8 cellular contexts compared by ENCODE assay signal in genomic region chr1:220093361-220094015, GRCh38. TPM values are rescaled to one million over a fixed set of nuclear protein-coding genes. Genes with fewer than 3 reads are reported as not detected.
A peak's percentile ranks its signal among the peaks of the same experiment; 100 is the strongest.
DNase-seq lines count a peak whose midpoint lies in the region; ATAC-seq and TF ChIP-seq lines count a peak whose summit lies in the region.

No MANE protein-coding gene starts in this region.

- no peak for TF ChIP-seq CTCF in osteocyte (IDR thresholded peaks at IDR 0.05)

- DNase-seq in DMS53 treated with DMSO at 0.1 percent for 48 hours (lab: John Stamatoyannopoulos, UW; ENCODE audit: unreplicated experiment) (peak; percentile 89), NCI-H748 (lab: John Stamatoyannopoulos, UW; ENCODE audit: unreplicated experiment) (peak; percentile 47), substantia nigra (lab: John Stamatoyannopoulos, UW) (peak in 1 of 49 donors; percentile 3), AG08395 (ENCODE audit: low spot score) (no peak), osteocyte (ENCODE audit: extremely low spot score, unreplicated experiment) (no peak)
- no peak for DNase-seq in activated CD8-positive, alpha-beta memory T cell treated with anti-CD3 and anti-CD28 coated beads, Interleukin-2, amount 10 ng/mL, durations not matched to agents 7 days and 5 days

- H3K27ac ChIP-seq in substantia nigra (ENCODE audit: low read depth, low read length, poor library complexity, severe bottlenecking): peak overlapping the region; percentile 39

- H3K27me3 Mint-ChIP-seq in activated CD8-positive, alpha-beta memory T cell treated with anti-CD3 and anti-CD28 coated beads, Interleukin-2, amount 10 ng/mL, durations not matched to agents 7 days and 5 days: no peaks in the 10 kb centered on the region
- H3K27me3 Mint-ChIP-seq in osteocyte (ENCODE audit: unreplicated experiment): no peaks in the 10 kb centered on the region

- peaks cover 20% of the 10 kb centered on the region for H3K36me3 Mint-ChIP-seq in activated CD8-positive, alpha-beta memory T cell treated with anti-CD3 and anti-CD28 coated beads, Interleukin-2, amount 10 ng/mL, durations not matched to agents 7 days and 5 days
- peaks cover 14% of the 10 kb centered on the region for H3K36me3 Mint-ChIP-seq in osteocyte (ENCODE audit: unreplicated experiment)

- H3K4me3 Mint-ChIP-seq in activated CD8-positive, alpha-beta memory T cell treated with anti-CD3 and anti-CD28 coated beads, Interleukin-2, amount 10 ng/mL, durations not matched to agents 7 days and 5 days: no peak overlapping the region
- H3K4me3 Mint-ChIP-seq in osteocyte (ENCODE audit: unreplicated experiment): no peak overlapping the region

- H3K4me1 Mint-ChIP-seq in activated CD8-positive, alpha-beta memory T cell treated with anti-CD3 and anti-CD28 coated beads, Interleukin-2, amount 10 ng/mL, durations not matched to agents 7 days and 5 days: peaks cover 31% of the 10 kb centered on the region
- peaks cover 22% of the 10 kb centered on the region for H3K4me1 Mint-ChIP-seq in osteocyte (ENCODE audit: unreplicated experiment)

- CTCF ChIA-PET in activated CD8-positive, alpha-beta memory T cell treated with anti-CD3 and anti-CD28 coated beads, Interleukin-2, amount 10 ng/mL, durations not matched to agents 7 days and 5 days (lab: Charles Lee): no interaction called here

- ATAC-seq in GM21529 (IDR thresholded peaks at IDR 0.05; ENCODE audit: unreplicated experiment) (peak; percentile 1), esophagus mucosa (peak; percentile 1)
- ATAC-seq in activated CD8-positive, alpha-beta memory T cell treated with anti-CD3 and anti-CD28 coated beads, Interleukin-2, amount 10 ng/mL, durations not matched to agents 7 days and 5 days: no peak

- H3K9me3 Mint-ChIP-seq in activated CD8-positive, alpha-beta memory T cell treated with anti-CD3 and anti-CD28 coated beads, Interleukin-2, amount 10 ng/mL, durations not matched to agents 7 days and 5 days (ENCODE audit: low read depth): no peaks in the 10 kb centered on the region
- H3K9me3 Mint-ChIP-seq in osteocyte (ENCODE audit: unreplicated experiment): no peaks in the 10 kb centered on the region

- H3K27ac Mint-ChIP-seq in activated CD8-positive, alpha-beta memory T cell treated with anti-CD3 and anti-CD28 coated beads, Interleukin-2, amount 10 ng/mL, durations not matched to agents 7 days and 5 days: no peak overlapping the region
- no peak overlapping the region for H3K27ac Mint-ChIP-seq in osteocyte (ENCODE audit: unreplicated experiment)

RNA-seq across cellular contexts. Expression of gene IARS2, which starts 0.4 kb away (rescaled TPM):
- total RNA-seq in esophagus mucosa (52.9 TPM), osteocyte (65.6 and 67.0 TPM in 2 replicates)
- 10 to 100 TPM; 50.3 to 59.4 TPM for total RNA-seq in activated CD8-positive, alpha-beta memory T cell treated with anti-CD3 and anti-CD28 coated beads, Interleukin-2, amount 10 ng/mL, durations not matched to agents 7 days and 5 days

RNA-seq across cellular contexts. Expression of gene BPNT1, which starts 3.9 kb away (rescaled TPM):
- 20.1 TPM for total RNA-seq in esophagus mucosa
- total RNA-seq in activated CD8-positive, alpha-beta memory T cell treated with anti-CD3 and anti-CD28 coated beads, Interleukin-2, amount 10 ng/mL, durations not matched to agents 7 days and 5 days: 10 to 100 TPM; 22.5 to 27.7 TPM
- total RNA-seq in osteocyte: 23.3 and 24.6 TPM in 2 replicates

RNA-seq across cellular contexts. Expression of gene EPRS1, which starts 47.2 kb away (rescaled TPM):
- total RNA-seq in esophagus mucosa (109 TPM), osteocyte (158 and 165 TPM in 2 replicates)
- 100 to 1,000 TPM; 100 to 144 TPM for total RNA-seq in activated CD8-positive, alpha-beta memory T cell treated with anti-CD3 and anti-CD28 coated beads, Interleukin-2, amount 10 ng/mL, durations not matched to agents 7 days and 5 days

Comparison
In these comparisons a context has a peak if more than half of its experiments do, and no peak if none do; other contexts are left out.
1. DNase-seq: peak in DMS53 treated with DMSO at 0.1 percent for 48 hours (single experiment) and NCI-H748 (single experiment); none in AG08395 (single experiment), activated CD8-positive, alpha-beta memory T cell treated with anti-CD3 and anti-CD28 coated beads, Interleukin-2, amount 10 ng/mL, durations not matched to agents 7 days and 5 days (single experiment) and osteocyte (single experiment).